10 cellular contexts compared by ENCODE assay signal in genomic region chr17:32348483-32348800, GRCh38. TPM values are rescaled to one million over a fixed set of nuclear protein-coding genes. Genes with fewer than 3 reads are reported as not detected.
A peak's percentile ranks its signal among the peaks of the same experiment; 100 is the strongest.
DNase-seq lines count a peak whose midpoint lies in the region; ATAC-seq, FAIRE-seq and TF ChIP-seq lines count a peak whose summit lies in the region.
"Had no signal": no experiment of that assay in that cellular context is flagged by ENCODE, and none has a peak within 500 bp of the region (broad histone marks: within the 10 kb centered on the region; RNA-seq: fewer than 3 reads in every experiment).

No MANE protein-coding gene starts in this region.

- intact Hi-C loops in naive thymus-derived CD4-positive, alpha-beta T cell (cut with micrococcal nuclease), result no loop called here

- H3K9ac ChIP-seq in Loucy (ENCODE audit: low read depth, low read length, poor library complexity, severe bottlenecking) (no peak overlapping the region), astrocyte (ENCODE audit: low read length) (no peak overlapping the region)

- peaks cover 23 to 41% (median 26%) of the 10 kb centered on the region in 3 donors for H3K4me1 Mint-ChIP-seq in CD8-positive, alpha-beta memory T cell
- no peaks in the 10 kb centered on the region for H3K4me1 Mint-ChIP-seq in astrocyte (ENCODE audit: low read depth, unreplicated experiment)
- H3K4me1 Mint-ChIP-seq in naive thymus-derived CD4-positive, alpha-beta T cell, result peaks cover 6 to 41% (median 28%) of the 10 kb centered on the region in 7 donors

- H2AFZ ChIP-seq in Loucy (ENCODE audit: low read length), result no peak overlapping the region
- H2AFZ ChIP-seq in astrocyte (ENCODE audit: low read depth, low read length), result no peak overlapping the region

- H3K4me3 Mint-ChIP-seq in CD8-positive, alpha-beta memory T cell, result peak overlapping the region; percentile 43 to 100 (median 71)
- peak overlapping the region; percentile 100 for H3K4me3 Mint-ChIP-seq in astrocyte (ENCODE audit: unreplicated experiment)
- peak overlapping the region; percentile 48 to 99 (median 84) for H3K4me3 Mint-ChIP-seq in naive thymus-derived CD4-positive, alpha-beta T cell

- H3K79me2 ChIP-seq in Loucy (ENCODE audit: insufficient read depth, low read length), result peaks cover 44% of the 10 kb centered on the region
- H3K79me2 ChIP-seq in astrocyte (ENCODE audit: insufficient read depth, low read length), result peaks cover 43% of the 10 kb centered on the region

- POLR2A ChIA-PET in CD8-positive, alpha-beta memory T cell (lab: Charles Lee), result interaction anchor here (1.3 kb wide), 1 partner anchor 96 kb away, joined by 4 read pairs; the partner anchor contains the start of gene PSMD11
- POLR2A ChIA-PET in naive thymus-derived CD4-positive, alpha-beta T cell (lab: Charles Lee), result interaction anchor here (0.6 kb wide), 4 partner anchors 23 to 96 kb away, joined by 3 read pairs; partner anchors contain the start of gene PSMD11

- FAIRE-seq in astrocyte (lab: Jason Lieb, UNC), result no peak
- FAIRE-seq: colon had no signal

- CTCF ChIA-PET in CD8-positive, alpha-beta memory T cell (lab: Charles Lee), result interaction anchor here (1.2 kb wide), 1 partner anchor 15 kb away, joined by 3 read pairs; no protein-coding TSS in a partner anchor
- CTCF ChIA-PET in naive thymus-derived CD4-positive, alpha-beta T cell (lab: Charles Lee), result no interaction called here

- H3K36me3 Mint-ChIP-seq in CD8-positive, alpha-beta memory T cell, result peaks cover 0 to 36% (median 7%) of the 10 kb centered on the region in 3 donors
- peaks cover 8% of the 10 kb centered on the region for H3K36me3 Mint-ChIP-seq in astrocyte (ENCODE audit: low read depth, unreplicated experiment)
- peaks cover 0 to 21% (median 8%) of the 10 kb centered on the region in 5 donors for H3K36me3 Mint-ChIP-seq in naive thymus-derived CD4-positive, alpha-beta T cell

- H3K27ac Mint-ChIP-seq in CD8-positive, alpha-beta memory T cell, result peak overlapping the region in 4 of 8 donors; percentile 15 to 100 (median 64)
- H3K27ac Mint-ChIP-seq in astrocyte (ENCODE audit: unreplicated experiment), result no peak overlapping the region
- peak overlapping the region in 4 of 9 donors; percentile 19 to 100 (median 71) for H3K27ac Mint-ChIP-seq in naive thymus-derived CD4-positive, alpha-beta T cell

- H3F3A ChIP-seq in Loucy (ENCODE audit: low read depth), result no peaks in the 10 kb centered on the region

- no peaks in the 10 kb centered on the region for H3K36me3 ChIP-seq in CD8-positive, alpha-beta memory T cell (ENCODE audit: insufficient read depth, low read length)
- H3K36me3 ChIP-seq in Loucy (ENCODE audit: insufficient read depth, low read length), result peaks cover 9% of the 10 kb centered on the region
- no peaks in the 10 kb centered on the region for H3K36me3 ChIP-seq in astrocyte (ENCODE audit: insufficient read depth, low read length)
- H3K36me3 ChIP-seq in naive thymus-derived CD4-positive, alpha-beta T cell (ENCODE audit: control insufficient read depth in 2 of 3, insufficient read depth in 3 of 3, low read length in 3 of 3), result peaks cover 0 to 10% (median 3%) of the 10 kb centered on the region in 3 experiments

- no peak for DNase-seq in CD8-positive, alpha-beta memory T cell
- no peak for DNase-seq in astrocyte (ENCODE audit: low read depth)
- no peak for DNase-seq in naive thymus-derived CD4-positive, alpha-beta T cell
- DNase-seq in NCI-H2107 treated with DMSO at 0.1 percent for 48 hours (lab: John Stamatoyannopoulos, UW; ENCODE audit: unreplicated experiment), result no peak
- DNase-seq: Calu3, retina had no signal

- no peaks in the 10 kb centered on the region for H3K27me3 ChIP-seq in CD8-positive, alpha-beta memory T cell (ENCODE audit: insufficient read depth, low read length, poor library complexity, severe bottlenecking)
- H3K27me3 ChIP-seq in Loucy (ENCODE audit: insufficient read depth, low read length, poor library complexity, severe bottlenecking) (peaks cover 6% of the 10 kb centered on the region), astrocyte (ENCODE audit: insufficient read depth, low read length) (no peaks in the 10 kb centered on the region)
- H3K27me3 ChIP-seq in naive thymus-derived CD4-positive, alpha-beta T cell (ENCODE audit: control insufficient read depth in 2 of 2, insufficient read depth in 2 of 2, low read length in 2 of 2), result no peaks in the 10 kb centered on the region

- no peak overlapping the region for H3K4me3 ChIP-seq in CD8-positive, alpha-beta memory T cell (ENCODE audit: low read length)
- H3K4me3 ChIP-seq in Loucy (ENCODE audit: low read length, poor library complexity, severe bottlenecking) (no peak overlapping the region), astrocyte (ENCODE audit: insufficient read depth, low read depth, low read length) (no peak overlapping the region)
- no peak overlapping the region for H3K4me3 ChIP-seq in naive thymus-derived CD4-positive, alpha-beta T cell (ENCODE audit: low read length)

- H3K9me3 Mint-ChIP-seq in CD8-positive, alpha-beta memory T cell, result no peaks in the 10 kb centered on the region
- H3K9me3 Mint-ChIP-seq in astrocyte (ENCODE audit: unreplicated experiment), result no peaks in the 10 kb centered on the region
- peaks cover 0 to 5% (median 0%) of the 10 kb centered on the region in 11 donors for H3K9me3 Mint-ChIP-seq in naive thymus-derived CD4-positive, alpha-beta T cell

- H3K27ac ChIP-seq in CD8-positive, alpha-beta memory T cell (ENCODE audit: low read depth, low read length), result peak overlapping the region; percentile 98
- no peak overlapping the region for H3K27ac ChIP-seq in astrocyte (ENCODE audit: low read depth, low read length)
- H3K27ac ChIP-seq in naive thymus-derived CD4-positive, alpha-beta T cell (ENCODE audit: low read depth, low read length), result no peak overlapping the region

- no peak for TF ChIP-seq CTCF in Loucy (conservative IDR thresholded peaks at IDR 0.05; ENCODE audit: low read length)
- TF ChIP-seq CTCF in astrocyte (IDR thresholded peaks at IDR 0.05; ENCODE audit: insufficient read depth, low read depth, low read length), result no peak

- no peak for ATAC-seq in naive thymus-derived CD4-positive, alpha-beta T cell
- ATAC-seq in GM19395 (IDR thresholded peaks at IDR 0.05; ENCODE audit: unreplicated experiment), result no peak
- ATAC-seq in HG02938 (IDR thresholded peaks at IDR 0.05; ENCODE audit: unreplicated experiment), result no peak

- H3K4me2 ChIP-seq in Loucy (ENCODE audit: low read depth, low read length, poor library complexity, severe bottlenecking) (peak overlapping the region; percentile 78), astrocyte (ENCODE audit: low read length) (no peak overlapping the region)

- no peaks in the 10 kb centered on the region for H3K9me3 ChIP-seq in CD8-positive, alpha-beta memory T cell (ENCODE audit: low read length)
- no peaks in the 10 kb centered on the region for H3K9me3 ChIP-seq in Loucy (ENCODE audit: insufficient read depth, low read depth, low read length)
- no peaks in the 10 kb centered on the region for H3K9me3 ChIP-seq in astrocyte (ENCODE audit: insufficient read depth, low read depth, low read length)
- no peaks in the 10 kb centered on the region for H3K9me3 ChIP-seq in naive thymus-derived CD4-positive, alpha-beta T cell (ENCODE audit: control insufficient read depth in 2 of 3, low read length in 3 of 3)

- peaks cover 30% of the 10 kb centered on the region for H3K4me1 ChIP-seq in CD8-positive, alpha-beta memory T cell (ENCODE audit: insufficient read depth, low read length)
- H3K4me1 ChIP-seq in Loucy (ENCODE audit: insufficient read depth, low read length, poor library complexity, severe bottlenecking) (peaks cover 26% of the 10 kb centered on the region), astrocyte (ENCODE audit: insufficient read depth, low read length) (peaks cover 3% of the 10 kb centered on the region)
- peaks cover 0 to 13% of the 10 kb centered on the region in 2 donors for H3K4me1 ChIP-seq in naive thymus-derived CD4-positive, alpha-beta T cell (ENCODE audit: control insufficient read depth in 2 of 2, insufficient read depth in 2 of 2, low read length in 2 of 2)

- H4K20me1 ChIP-seq in Loucy (ENCODE audit: insufficient read depth, low read length, poor library complexity, severe bottlenecking) (peaks cover 33% of the 10 kb centered on the region), astrocyte (ENCODE audit: insufficient read depth, low read length) (peaks cover 32% of the 10 kb centered on the region)

- H3K27me3 Mint-ChIP-seq in CD8-positive, alpha-beta memory T cell, result no peaks in the 10 kb centered on the region
- H3K27me3 Mint-ChIP-seq in astrocyte (ENCODE audit: low read depth, unreplicated experiment), result no peaks in the 10 kb centered on the region
- H3K27me3 Mint-ChIP-seq in naive thymus-derived CD4-positive, alpha-beta T cell, result no peaks in the 10 kb centered on the region

- H3K9me2 ChIP-seq in Loucy (replicated peaks; ENCODE audit: low read depth, low read length), result no peaks in the 10 kb centered on the region

RNA-seq across cellular contexts. Expression of gene ZNF207, which starts 1.5 kb away (rescaled TPM):
- total RNA-seq in CD8-positive, alpha-beta memory T cell, result 100 to 1,000 TPM; 198 to 203 TPM
- 147 TPM for polyA plus RNA-seq in CD8-positive, alpha-beta memory T cell
- 148 and 168 TPM in 2 replicates for total RNA-seq in astrocyte
- total RNA-seq in naive thymus-derived CD4-positive, alpha-beta T cell, result 100 to 1,000 TPM; 248 to 288 (median 281) TPM
- 100 to 1,000 TPM; 168 to 169 TPM for polyA plus RNA-seq in naive thymus-derived CD4-positive, alpha-beta T cell

RNA-seq across cellular contexts. Expression of gene C17orf75, which starts 6.5 kb away (rescaled TPM):
- total RNA-seq in CD8-positive, alpha-beta memory T cell, result 10 to 100 TPM; 24.7 to 33.4 TPM
- 12.6 TPM for polyA plus RNA-seq in CD8-positive, alpha-beta memory T cell
- total RNA-seq in astrocyte, result 15.3 and 16.2 TPM in 2 replicates
- 10 to 100 TPM; 14.2 to 22.0 (median 17.9) TPM for total RNA-seq in naive thymus-derived CD4-positive, alpha-beta T cell
- polyA plus RNA-seq in naive thymus-derived CD4-positive, alpha-beta T cell, result 10 to 100 TPM in 1 of 2 donors, 1 to 10 TPM in 1; 9.6 to 12.6 TPM
